ENCODE assay signal across 1 cellular context in genomic region chr6:138580040-138580439, GRCh38.
TF ChIP-seq lines count a peak whose summit lies in the region.

No MANE protein-coding gene starts in this region.

TF ChIP-seq in HepG2, 621 proteins besides CTCF, POLR2A, EP300 and RAD21 (continued from another document):
- TF ChIP-seq KAT8 (CRISPR knock-in tag; IDR thresholded peaks at IDR 0.05): no peak
- no peak for TF ChIP-seq ZNF577 (CRISPR knock-in tag; IDR thresholded peaks at IDR 0.05; ENCODE audit: borderline replicate concordance, low read depth)
- no peak for TF ChIP-seq MYPOP (CRISPR knock-in tag; IDR thresholded peaks at IDR 0.05)
- no peak for TF ChIP-seq AKNA (CRISPR knock-in tag; IDR thresholded peaks at IDR 0.05; ENCODE audit: borderline replicate concordance)
- TF ChIP-seq ZNF331 (CRISPR knock-in tag; IDR thresholded peaks at IDR 0.05): no peak
- no peak for TF ChIP-seq MZF1 (CRISPR knock-in tag; IDR thresholded peaks at IDR 0.05; ENCODE audit: borderline replicate concordance)
- no peak for TF ChIP-seq TCF7 (IDR thresholded peaks at IDR 0.05; ENCODE audit: low read depth)
